Comparison of ENCODE assay signal across 11 cellular contexts in genomic region chr7:10845225-10845624, GRCh38.
"Had no signal": no experiment of that assay in that cellular context is flagged by ENCODE, and none has a peak within 500 bp of the region (broad histone marks: within the 10 kb centered on the region; RNA-seq: fewer than 3 reads in every experiment).

No MANE protein-coding gene starts in this region.

- H3K9ac ChIP-seq: KMS-11 had no signal

- H3K27ac ChIP-seq: HL-60, KMS-11 had no signal

- H3K4me3 ChIP-seq: GM23338 had no signal

- ATAC-seq: GM23338 had no signal

- H3K4me2 ChIP-seq: GM23338, KMS-11 had no signal

- DNase-seq: H9, HCEC 1CT, HFFc6, IMR-90, Karpas-422, KBM-7 had no signal

- FAIRE-seq: H1, H54 had no signal

- H2AFZ ChIP-seq: GM23338 had no signal
